1 cellular context compared by ENCODE assay signal in genomic region chr1:9234223-9235122, GRCh38.
TF ChIP-seq lines count a peak whose summit lies in the region.

A gene with protein sequence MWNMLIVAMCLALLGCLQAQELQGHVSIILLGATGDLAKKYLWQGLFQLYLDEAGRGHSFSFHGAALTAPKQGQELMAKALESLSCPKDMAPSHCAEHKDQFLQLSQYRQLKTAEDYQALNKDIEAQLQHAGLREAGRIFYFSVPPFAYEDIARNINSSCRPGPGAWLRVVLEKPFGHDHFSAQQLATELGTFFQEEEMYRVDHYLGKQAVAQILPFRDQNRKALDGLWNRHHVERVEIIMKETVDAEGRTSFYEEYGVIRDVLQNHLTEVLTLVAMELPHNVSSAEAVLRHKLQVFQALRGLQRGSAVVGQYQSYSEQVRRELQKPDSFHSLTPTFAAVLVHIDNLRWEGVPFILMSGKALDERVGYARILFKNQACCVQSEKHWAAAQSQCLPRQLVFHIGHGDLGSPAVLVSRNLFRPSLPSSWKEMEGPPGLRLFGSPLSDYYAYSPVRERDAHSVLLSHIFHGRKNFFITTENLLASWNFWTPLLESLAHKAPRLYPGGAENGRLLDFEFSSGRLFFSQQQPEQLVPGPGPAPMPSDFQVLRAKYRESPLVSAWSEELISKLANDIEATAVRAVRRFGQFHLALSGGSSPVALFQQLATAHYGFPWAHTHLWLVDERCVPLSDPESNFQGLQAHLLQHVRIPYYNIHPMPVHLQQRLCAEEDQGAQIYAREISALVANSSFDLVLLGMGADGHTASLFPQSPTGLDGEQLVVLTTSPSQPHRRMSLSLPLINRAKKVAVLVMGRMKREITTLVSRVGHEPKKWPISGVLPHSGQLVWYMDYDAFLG (plus strand): TSS chr1:9234774. CDS start chr1:9244935, 10,161 bp downstream.

TF ChIP-seq in HepG2, 621 proteins besides CTCF, POLR2A, EP300 and RAD21 (continued from another document and continues in another):
- TF ChIP-seq ZHX1 (CRISPR knock-in tag; IDR thresholded peaks at IDR 0.05; ENCODE audit: low read depth): no peak
- no peak for TF ChIP-seq JDP2 (CRISPR knock-in tag; IDR thresholded peaks at IDR 0.05; ENCODE audit: borderline replicate concordance)
- peak; percentile 43; the same call in 1 of the 2 replicates for TF ChIP-seq ZNF24 (IDR thresholded peaks at IDR 0.05)
- TF ChIP-seq ZNF891 (CRISPR knock-in tag; IDR thresholded peaks at IDR 0.05): no peak
- TF ChIP-seq, protein P1, sequence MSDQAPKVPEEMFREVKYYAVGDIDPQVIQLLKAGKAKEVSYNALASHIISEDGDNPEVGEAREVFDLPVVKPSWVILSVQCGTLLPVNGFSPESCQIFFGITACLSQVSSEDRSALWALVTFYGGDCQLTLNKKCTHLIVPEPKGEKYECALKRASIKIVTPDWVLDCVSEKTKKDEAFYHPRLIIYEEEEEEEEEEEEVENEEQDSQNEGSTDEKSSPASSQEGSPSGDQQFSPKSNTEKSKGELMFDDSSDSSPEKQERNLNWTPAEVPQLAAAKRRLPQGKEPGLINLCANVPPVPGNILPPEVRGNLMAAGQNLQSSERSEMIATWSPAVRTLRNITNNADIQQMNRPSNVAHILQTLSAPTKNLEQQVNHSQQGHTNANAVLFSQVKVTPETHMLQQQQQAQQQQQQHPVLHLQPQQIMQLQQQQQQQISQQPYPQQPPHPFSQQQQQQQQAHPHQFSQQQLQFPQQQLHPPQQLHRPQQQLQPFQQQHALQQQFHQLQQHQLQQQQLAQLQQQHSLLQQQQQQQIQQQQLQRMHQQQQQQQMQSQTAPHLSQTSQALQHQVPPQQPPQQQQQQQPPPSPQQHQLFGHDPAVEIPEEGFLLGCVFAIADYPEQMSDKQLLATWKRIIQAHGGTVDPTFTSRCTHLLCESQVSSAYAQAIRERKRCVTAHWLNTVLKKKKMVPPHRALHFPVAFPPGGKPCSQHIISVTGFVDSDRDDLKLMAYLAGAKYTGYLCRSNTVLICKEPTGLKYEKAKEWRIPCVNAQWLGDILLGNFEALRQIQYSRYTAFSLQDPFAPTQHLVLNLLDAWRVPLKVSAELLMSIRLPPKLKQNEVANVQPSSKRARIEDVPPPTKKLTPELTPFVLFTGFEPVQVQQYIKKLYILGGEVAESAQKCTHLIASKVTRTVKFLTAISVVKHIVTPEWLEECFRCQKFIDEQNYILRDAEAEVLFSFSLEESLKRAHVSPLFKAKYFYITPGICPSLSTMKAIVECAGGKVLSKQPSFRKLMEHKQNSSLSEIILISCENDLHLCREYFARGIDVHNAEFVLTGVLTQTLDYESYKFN (CRISPR knock-in tag; conservative IDR thresholded peaks at IDR 0.05): peak; percentile 69
- TF ChIP-seq MLXIP (CRISPR knock-in tag; IDR thresholded peaks at IDR 0.05; ENCODE audit: borderline replicate concordance): peak; percentile 48; the same call in 1 of the 2 replicates
- no peak for TF ChIP-seq HMG20B (CRISPR knock-in tag; conservative IDR thresholded peaks at IDR 0.05)
- 0 out of 2 replicates have a peak, but pooled peaks have one; percentile 34 for TF ChIP-seq HNRNPL (IDR thresholded peaks at IDR 0.05; ENCODE audit: low read depth, low read length)
- peak; percentile 60; the same call in 1 of the 2 replicates for TF ChIP-seq ZNF776 (CRISPR knock-in tag; IDR thresholded peaks at IDR 0.05)
- TF ChIP-seq, protein P2, sequence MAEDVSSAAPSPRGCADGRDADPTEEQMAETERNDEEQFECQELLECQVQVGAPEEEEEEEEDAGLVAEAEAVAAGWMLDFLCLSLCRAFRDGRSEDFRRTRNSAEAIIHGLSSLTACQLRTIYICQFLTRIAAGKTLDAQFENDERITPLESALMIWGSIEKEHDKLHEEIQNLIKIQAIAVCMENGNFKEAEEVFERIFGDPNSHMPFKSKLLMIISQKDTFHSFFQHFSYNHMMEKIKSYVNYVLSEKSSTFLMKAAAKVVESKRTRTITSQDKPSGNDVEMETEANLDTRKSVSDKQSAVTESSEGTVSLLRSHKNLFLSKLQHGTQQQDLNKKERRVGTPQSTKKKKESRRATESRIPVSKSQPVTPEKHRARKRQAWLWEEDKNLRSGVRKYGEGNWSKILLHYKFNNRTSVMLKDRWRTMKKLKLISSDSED (CRISPR knock-in tag; IDR thresholded peaks at IDR 0.05): no peak
- TF ChIP-seq THAP8 (CRISPR knock-in tag; IDR thresholded peaks at IDR 0.05; ENCODE audit: borderline replicate concordance): no peak
- 0 out of 2 replicates have a peak, but pooled peaks have one; percentile 32 for TF ChIP-seq REPIN1 (CRISPR knock-in tag; IDR thresholded peaks at IDR 0.05; ENCODE audit: borderline replicate concordance, low read depth)
- no peak for TF ChIP-seq TEAD3 (CRISPR knock-in tag; optimal IDR thresholded peaks at IDR 0.05; ENCODE audit: borderline replicate concordance)
- TF ChIP-seq NCOR1 (IDR thresholded peaks at IDR 0.05; ENCODE audit: borderline replicate concordance, low read length): no peak
- TF ChIP-seq ZNF446 (CRISPR knock-in tag; IDR thresholded peaks at IDR 0.05): no peak
- TF ChIP-seq TP53 (CRISPR knock-in tag; conservative IDR thresholded peaks at IDR 0.05): peak; percentile 56; the same call in 1 of the 2 replicates
- peak; percentile 69 for TF ChIP-seq RXRA (CRISPR knock-in tag; IDR thresholded peaks at IDR 0.05)
- peak; percentile 34 for TF ChIP-seq ELF3 (CRISPR knock-in tag; IDR thresholded peaks at IDR 0.05)
- TF ChIP-seq MED8 (CRISPR knock-in tag; IDR thresholded peaks at IDR 0.05; ENCODE audit: insufficient replicate concordance): peak; percentile 63
- no peak for TF ChIP-seq ZNF530 (CRISPR knock-in tag; IDR thresholded peaks at IDR 0.05; ENCODE audit: low read depth)
- TF ChIP-seq RBFOX2 (IDR thresholded peaks at IDR 0.05; ENCODE audit: low read depth, low read length): peak; percentile 94
- 0 out of 2 replicates have a peak, but pooled peaks have one; percentile 41 for TF ChIP-seq ZNF235 (CRISPR knock-in tag; IDR thresholded peaks at IDR 0.05; ENCODE audit: borderline replicate concordance)
- TF ChIP-seq GZF1 (CRISPR knock-in tag; IDR thresholded peaks at IDR 0.05): no peak
- peak; percentile 73 for TF ChIP-seq RARA (CRISPR knock-in tag; IDR thresholded peaks at IDR 0.05)
- peak; percentile 75 for TF ChIP-seq ARNTL (CRISPR knock-in tag; IDR thresholded peaks at IDR 0.05)
- TF ChIP-seq YY1 (IDR thresholded peaks at IDR 0.05; ENCODE audit: insufficient read depth, insufficient replicate concordance, low read depth, low read length): peak; percentile 59
- TF ChIP-seq ZNF614 (CRISPR knock-in tag; IDR thresholded peaks at IDR 0.05; ENCODE audit: borderline replicate concordance): peak; percentile 32; the same call in 1 of the 2 replicates
- no peak for TF ChIP-seq ZNF280D (CRISPR knock-in tag; IDR thresholded peaks at IDR 0.05)
- TF ChIP-seq ARNT (IDR thresholded peaks at IDR 0.05): no peak
- TF ChIP-seq ZNF546 (CRISPR knock-in tag; conservative IDR thresholded peaks at IDR 0.05): 0 out of 2 replicates have a peak, but pooled peaks have one; percentile 40
- TF ChIP-seq ZNF766 (CRISPR knock-in tag; IDR thresholded peaks at IDR 0.05; ENCODE audit: borderline replicate concordance): peak; percentile 67; the same call in 1 of the 2 replicates
- TF ChIP-seq SRY (CRISPR knock-in tag; IDR thresholded peaks at IDR 0.05): peak; percentile 44; the same call in 1 of the 2 replicates
- 0 out of 2 replicates have a peak, but pooled peaks have one; percentile 22 for TF ChIP-seq ZBTB4 (CRISPR knock-in tag; IDR thresholded peaks at IDR 0.05; ENCODE audit: borderline replicate concordance)
- TF ChIP-seq, protein P3, sequence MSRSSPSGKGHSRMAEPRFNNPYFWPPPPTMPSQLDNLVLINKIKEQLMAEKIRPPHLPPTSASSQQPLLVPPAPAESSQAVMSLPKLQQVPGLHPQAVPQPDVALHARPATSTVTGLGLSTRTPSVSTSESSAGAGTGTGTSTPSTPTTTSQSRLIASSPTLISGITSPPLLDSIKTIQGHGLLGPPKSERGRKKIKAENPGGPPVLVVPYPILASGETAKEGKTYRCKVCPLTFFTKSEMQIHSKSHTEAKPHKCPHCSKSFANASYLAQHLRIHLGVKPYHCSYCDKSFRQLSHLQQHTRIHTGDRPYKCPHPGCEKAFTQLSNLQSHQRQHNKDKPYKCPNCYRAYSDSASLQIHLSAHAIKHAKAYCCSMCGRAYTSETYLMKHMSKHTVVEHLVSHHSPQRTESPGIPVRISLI (CRISPR knock-in tag; IDR thresholded peaks at IDR 0.05; ENCODE audit: borderline replicate concordance): no peak; the same call in 1 of the 2 replicates
